Comparison of ENCODE assay signal across 9 cellular contexts in genomic region chr7:2452074-2452507, GRCh38. TPM values are rescaled to one million over a fixed set of nuclear protein-coding genes. Genes with fewer than 3 reads are reported as not detected.
DNase-seq lines count a peak whose midpoint lies in the region; ATAC-seq and TF ChIP-seq lines count a peak whose summit lies in the region.
"Had no signal": no experiment of that assay in that cellular context is flagged by ENCODE, and none has a peak within 500 bp of the region (broad histone marks: within the 10 kb centered on the region; RNA-seq: fewer than 3 reads in every experiment).

No MANE protein-coding gene starts in this region.

- H3K4me3 ChIP-seq in PC-3 (ENCODE audit: low read length) (no peak overlapping the region), esophagus squamous epithelium (peak overlapping the region; percentile 11 to 58 (median 30)), sigmoid colon (peak overlapping the region; percentile 15 to 50 (median 38)), HAP-1 (no peak overlapping the region)

- H3K4me1 ChIP-seq in PC-3 (ENCODE audit: insufficient read depth, low read length) (peaks cover 7% of the 10 kb centered on the region), esophagus squamous epithelium (peaks cover 12 to 24% (median 16%) of the 10 kb centered on the region in 3 donors), sigmoid colon (peaks cover 0 to 12% (median 11%) of the 10 kb centered on the region in 4 donors), HAP-1 (peaks cover 3% of the 10 kb centered on the region; the same call in 1 of the 2 replicates)

- H3K27ac ChIP-seq in PC-3 (ENCODE audit: low read length), result no peak overlapping the region
- H3K27ac ChIP-seq in esophagus squamous epithelium, result no peak overlapping the region
- H3K27ac ChIP-seq in sigmoid colon, result peak overlapping the region in 1 of 4 donors; percentile 43

- TF ChIP-seq CTCF in PC-3 (conservative IDR thresholded peaks at IDR 0.05; ENCODE audit: low read depth, low read length) (no peak), esophagus squamous epithelium (IDR thresholded peaks at IDR 0.05) (no peak), sigmoid colon (IDR thresholded peaks at IDR 0.05) (no peak)

- H3K4me2 ChIP-seq in PC-3 (ENCODE audit: low read length), result peak overlapping the region; percentile 89

- no peaks in the 10 kb centered on the region for H3K79me2 ChIP-seq in PC-3 (ENCODE audit: low read length)

- intact Hi-C loops in PC-3 (cut with micrococcal nuclease), result no loop called here
- intact Hi-C loops in esophagus squamous epithelium (cut with DNase I), result loop anchor here (10.0 kb wide), 1 partner anchor 233 kb away; the partner anchor contains the start of gene AMZ1
- intact Hi-C loops in sigmoid colon (cut with DNase I), result loop anchor here (5.0 to 10.0 kb wide), 2 partner anchors 105 to 233 kb away; partner anchors contain the start of genes AMZ1, BRAT1 and IQCE

- H3K9me3 ChIP-seq in PC-3 (ENCODE audit: low read length) (no peaks in the 10 kb centered on the region), esophagus squamous epithelium (no peaks in the 10 kb centered on the region), sigmoid colon (no peaks in the 10 kb centered on the region), HAP-1 (no peaks in the 10 kb centered on the region)

- no peak overlapping the region; the same call in 1 of the 2 replicates for H3K9ac ChIP-seq in PC-3 (ENCODE audit: low read length)

- no peaks in the 10 kb centered on the region for H3K36me3 ChIP-seq in PC-3 (ENCODE audit: low read depth, low read length)
- peaks cover 0 to 1% (median 0%) of the 10 kb centered on the region in 3 donors for H3K36me3 ChIP-seq in esophagus squamous epithelium
- H3K36me3 ChIP-seq in sigmoid colon, result no peaks in the 10 kb centered on the region
- no peaks in the 10 kb centered on the region for H3K36me3 ChIP-seq in HAP-1 (replicated peaks)

- no TSS peak for BruUV-seq in PC-3 (replicated peaks; lab: Mats Ljungman, UMichigan)

- H3K27me3 ChIP-seq in PC-3 (ENCODE audit: low read length), result no peaks in the 10 kb centered on the region
- no peaks in the 10 kb centered on the region for H3K27me3 ChIP-seq in esophagus squamous epithelium
- no peaks in the 10 kb centered on the region for H3K27me3 ChIP-seq in sigmoid colon
- H3K27me3 ChIP-seq in HAP-1 (ENCODE audit: low read depth), result no peaks in the 10 kb centered on the region

- DNase-seq in CD1c-positive myeloid dendritic cell (ENCODE audit: extremely low spot score) (peak; percentile 10), PC-3 (no peak), esophagus squamous epithelium (lab: John Stamatoyannopoulos, UW) (no peak), sigmoid colon (no peak), HAP-1 (ENCODE audit: low spot score in 2 of 2) (no peak), NCI-H510A treated with DMSO at 0.1 percent for 48 hours (lab: John Stamatoyannopoulos, UW) (no peak)

- H4K20me1 ChIP-seq in PC-3 (ENCODE audit: low read length), result no peaks in the 10 kb centered on the region

- POLR2A ChIA-PET in PC-3 (lab: Charles Lee; ENCODE audit: unreplicated experiment), result interaction anchor here (0.6 to 1.2 kb wide), 2 partner anchors 35 to 104 kb away, joined by 6 read pairs; no protein-coding TSS in a partner anchor

- H2AFZ ChIP-seq in PC-3 (ENCODE audit: low read length), result peak overlapping the region; percentile 95

- no peak for TF ChIP-seq POLR2A in esophagus squamous epithelium (IDR thresholded peaks at IDR 0.05)
- no peak for TF ChIP-seq POLR2A in sigmoid colon (IDR thresholded peaks at IDR 0.05)

- in situ Hi-C loops in HAP-1 (cut with MboI; ENCODE audit: low sequenced_read_pairs), result loop anchor here (10.0 kb wide), 1 partner anchor 253 kb away; no protein-coding TSS in a partner anchor

- TF ChIP-seq EP300 in sigmoid colon (IDR thresholded peaks at IDR 0.05), result no peak

- no peaks in the 10 kb centered on the region for H3F3A ChIP-seq in PC-3 (ENCODE audit: low read length, unreplicated experiment)

- 3% methylated on average over 9 of the region's 16 CpGs; no CpG with 5 or more reads in 1 of the 2 donors for WGBS in esophagus squamous epithelium, 2 donors
- 16 to 20% methylated on average over 16 of the region's 16 CpGs for WGBS in sigmoid colon, 2 donors

- ATAC-seq in GM19372 (IDR thresholded peaks at IDR 0.05; ENCODE audit: low read depth, unreplicated experiment) (peak; percentile 38), PC-3 (peak; percentile 3), GM18868 (IDR thresholded peaks at IDR 0.05; ENCODE audit: unreplicated experiment) (no peak)

- no peaks in the 10 kb centered on the region for H3K9me2 ChIP-seq in PC-3 (replicated peaks; ENCODE audit: low read length)

- CTCF ChIA-PET in PC-3 (lab: Charles Lee), result interaction anchor here (0.5 to 2.3 kb wide), 4 partner anchors 17 to 868 kb away, joined by 4 to 46 read pairs (median 6); no protein-coding TSS in a partner anchor

RNA-seq across cellular contexts. Expression of gene GRIFIN, which starts 24.1 kb away (rescaled TPM):
- total RNA-seq in PC-3 (2014; rRNA removed) (not detected in 2 replicates), esophagus squamous epithelium (not detected), sigmoid colon (not detected)
- polyA plus RNA-seq in sigmoid colon, result not detected
- total RNA-seq: renal cortical epithelial cell had no signal

RNA-seq across cellular contexts. Expression of gene CHST12, which starts 48.7 kb away (rescaled TPM):
- total RNA-seq in PC-3 (2014; rRNA removed) (12.2 and 12.9 TPM in 2 replicates), esophagus squamous epithelium (10 to 100 TPM in 1 of 4 donors, 1 to 10 TPM in 3; 1.5 to 11.8 (median 5.0) TPM), sigmoid colon (10 to 100 TPM in 3 of 4 donors, 1 to 10 TPM in 1; 7.5 to 10.9 (median 10.4) TPM)
- polyA plus RNA-seq in sigmoid colon, result 10 to 100 TPM in 1 of 3 donors, 1 to 10 TPM in 2; 1.2 to 11.9 (median 3.2) TPM

Comparison
In these comparisons a context has a peak if more than half of its experiments do, and no peak if none do; other contexts are left out.
1. H3K4me3 ChIP-seq: peak in esophagus squamous epithelium (4 of 4) and sigmoid colon (4 of 4); none in PC-3 (single experiment) and HAP-1 (single experiment).